In genomic region chr6:146857180-146857959, GRCh38 we compare ENCODE assay signal across 1 cellular context.
TF ChIP-seq lines count a peak whose summit lies in the region.

No MANE protein-coding gene starts in this region.

TF ChIP-seq in WTC11, 78 proteins besides CTCF, POLR2A, EP300 and RAD21 (continued from another document):
- TF ChIP-seq MAX (CRISPR knock-in tag; IDR thresholded peaks at IDR 0.05), result 0 out of 2 replicates have a peak, but pooled peaks have one; percentile 24
- peak; percentile 79; the same call in 1 of the 2 replicates for TF ChIP-seq GTF2I (CRISPR knock-in tag; conservative IDR thresholded peaks at IDR 0.05)
- TF ChIP-seq ZSCAN18 (CRISPR knock-in tag; IDR thresholded peaks at IDR 0.05), result peak; percentile 75; the same call in 1 of the 2 replicates
- no peak for TF ChIP-seq ZNF416 (CRISPR knock-in tag; IDR thresholded peaks at IDR 0.05)
- TF ChIP-seq ZNF121 (CRISPR knock-in tag; IDR thresholded peaks at IDR 0.05), result peak; percentile 100
